ENCODE assay signal across 17 cellular contexts in the genomic region with DNA sequence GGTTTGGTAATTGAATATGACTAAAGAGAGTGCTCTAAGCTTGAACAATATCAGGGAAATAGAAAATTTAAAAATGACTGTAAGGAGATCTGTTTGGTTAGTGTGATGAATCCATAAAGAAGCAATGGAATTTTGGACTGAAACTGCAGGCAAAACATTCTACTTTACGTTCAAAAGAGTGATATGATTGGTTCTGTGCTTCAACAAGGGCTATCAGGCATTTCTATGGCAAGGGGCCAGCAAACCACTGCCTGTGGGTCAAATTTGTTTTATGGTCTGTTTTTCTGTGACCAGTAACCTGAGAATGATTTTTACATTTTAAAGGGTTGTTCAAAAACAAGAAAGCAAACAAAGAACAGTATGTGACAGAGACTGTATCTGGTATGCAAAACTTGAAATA.
A peak's percentile ranks its signal among the peaks of the same experiment; 100 is the strongest.
DNase-seq lines count a peak whose midpoint lies in the region; ATAC-seq and TF ChIP-seq lines count a peak whose summit lies in the region.
"Had no signal": no experiment of that assay in that cellular context is flagged by ENCODE, and none has a peak within 500 bp of the region (broad histone marks: within the 10 kb centered on the region; RNA-seq: fewer than 3 reads in every experiment).

No MANE protein-coding gene starts in this region.

- no peak overlapping the region for H3K4me3 ChIP-seq in AG10803 (ENCODE audit: low read length)
- H3K4me3 ChIP-seq: pancreas, sigmoid colon, SJSA1 had no signal

- POLR2A ChIA-PET in HEK293T (lab: Yijun Ruan, JAX) = no interaction called here

- DNase-seq in AG10803 (ENCODE audit: low read depth) (peak; percentile 12), HEK293T (ENCODE audit: extremely low spot score) (peak; percentile 31), amniotic stem cell (lab: John Stamatoyannopoulos, UW) (peak; percentile 6), kidney tubule cell (ENCODE audit: low spot score) (peak; percentile 20), NCI-H1694 (lab: John Stamatoyannopoulos, UW) (no peak)
- no peak for DNase-seq in stimulated activated CD4-positive, alpha-beta T cell treated with anti-CD3 and anti-CD28 coated beads, Interleukin-1b, Interleukin-23, amount 100 ng/mL, for 48 hours
- DNase-seq in activated naive CD4-positive, alpha-beta T cell treated with Interleukin-2 at 50 U/mL for 16 hours = no peak
- DNase-seq: activated CD4-positive, CD25-positive, alpha-beta regulatory T cell treated with anti-CD3 and anti-CD28 coated beads, Interleukin-2, amount 50 U/mL, for 72 hours; GOT3; NCI-H510A treated with DMSO at 0.1 percent for 48 hours; pancreas; PC-3; sigmoid colon; stimulated activated CD4-positive, alpha-beta T cell treated with anti-CD3 and anti-CD28 coated beads, Interleukin-2, amount 100 ng/mL, for 48 hours had no signal

- no peak for ATAC-seq in HG02642 (IDR thresholded peaks at IDR 0.05; ENCODE audit: poor library complexity, unreplicated experiment)
- ATAC-seq: HepG2, pancreas, PC-3 had no signal

- TF ChIP-seq CTCF in AG10803 (conservative IDR thresholded peaks at IDR 0.05; ENCODE audit: low read length) = no peak

- CTCF ChIA-PET in HEK293T (lab: Yijun Ruan, JAX) = no interaction called here

TF ChIP-seq in HEK293T, 16 proteins besides CTCF, POLR2A, EP300 and RAD21:
- TF ChIP-seq CTBP1 (IDR thresholded peaks at IDR 0.05; ENCODE audit: borderline replicate concordance) (no peak), BHLHE40 (IDR thresholded peaks at IDR 0.05; ENCODE audit: borderline replicate concordance) (no peak), L3MBTL2 (conservative IDR thresholded peaks at IDR 0.05) (no peak), ZNF384 (IDR thresholded peaks at IDR 0.05) (no peak), FOXK2 (IDR thresholded peaks at IDR 0.05) (no peak), LEF1 (IDR thresholded peaks at IDR 0.05; ENCODE audit: borderline replicate concordance) (no peak), SP1 (IDR thresholded peaks at IDR 0.05) (no peak), SUZ12 (IDR thresholded peaks at IDR 0.05) (no peak), ELF4 (IDR thresholded peaks at IDR 0.05) (no peak), FOXM1 (IDR thresholded peaks at IDR 0.05; ENCODE audit: borderline replicate concordance) (no peak), HDGF (IDR thresholded peaks at IDR 0.05; ENCODE audit: borderline replicate concordance) (no peak)

Comparison
In these comparisons a context has a peak if more than half of its experiments do, and no peak if none do; other contexts are left out.
1. DNase-seq: peak in AG10803 (single experiment), HEK293T (single experiment), amniotic stem cell (single experiment) and kidney tubule cell (single experiment); none in stimulated activated CD4-positive, alpha-beta T cell treated with anti-CD3 and anti-CD28 coated beads, Interleukin-1b, Interleukin-23, amount 100 ng/mL, for 48 hours (single experiment), activated naive CD4-positive, alpha-beta T cell treated with Interleukin-2 at 50 U/mL for 16 hours (single experiment) and NCI-H1694 (single experiment).